9 cellular contexts compared by ENCODE assay signal in genomic region chr14:36604757-36605505, GRCh38. TPM values are rescaled to one million over a fixed set of nuclear protein-coding genes. Genes with fewer than 3 reads are reported as not detected.
A peak's percentile ranks its signal among the peaks of the same experiment; 100 is the strongest.
DNase-seq lines count a peak whose midpoint lies in the region; ATAC-seq and TF ChIP-seq lines count a peak whose summit lies in the region.
"Had no signal": no experiment of that assay in that cellular context is flagged by ENCODE, and none has a peak within 500 bp of the region (broad histone marks: within the 10 kb centered on the region; RNA-seq: fewer than 3 reads in every experiment).

No MANE protein-coding gene starts in this region.

- peak; percentile 84 for TF ChIP-seq CTCF in VCaP (conservative IDR thresholded peaks at IDR 0.05)
- TF ChIP-seq CTCF in foreskin fibroblast (IDR thresholded peaks at IDR 0.05; ENCODE audit: low read depth, low read length): peak; percentile 87

- ATAC-seq in GM18873 (IDR thresholded peaks at IDR 0.05; ENCODE audit: low FRiP score, unreplicated experiment): peak; percentile 79
- ATAC-seq in HG03378 (IDR thresholded peaks at IDR 0.05; ENCODE audit: unreplicated experiment): peak; percentile 84

- no peak overlapping the region for H3K4me3 ChIP-seq in foreskin fibroblast (ENCODE audit: low read depth in 1 of 2, low read length in 2 of 2)

- DNase-seq in COLO668 (lab: John Stamatoyannopoulos, UW; ENCODE audit: unreplicated experiment): peak; percentile 65
- peak; percentile 72 for DNase-seq in NCI-H2171 treated with DMSO at 0.1 percent for 48 hours (lab: John Stamatoyannopoulos, UW)
- peak; percentile 39 to 76 for DNase-seq in foreskin fibroblast
- DNase-seq in pons (ENCODE audit: low spot score): peak; percentile 92
- DNase-seq in mesenteric fat pad (ENCODE audit: low spot score): no peak

- no peak overlapping the region for H3K27ac ChIP-seq in VCaP

RNA-seq across cellular contexts. Expression of gene NKX2-8, which starts 22.5 kb away (rescaled TPM):
- not detected for total RNA-seq in mesenteric fat pad
- total RNA-seq: T-helper 2 cell treated with Interferon-gamma antibody and Interleukin-4, amounts not matched to agents 100 ng/mL and 5 ng/mL, for 36 hours had no signal

RNA-seq across cellular contexts. Expression of gene PAX9, which starts 56.7 kb away (rescaled TPM):
- total RNA-seq in mesenteric fat pad: not detected
- total RNA-seq: T-helper 2 cell treated with Interferon-gamma antibody and Interleukin-4, amounts not matched to agents 100 ng/mL and 5 ng/mL, for 36 hours had no signal
